In the genomic region with DNA sequence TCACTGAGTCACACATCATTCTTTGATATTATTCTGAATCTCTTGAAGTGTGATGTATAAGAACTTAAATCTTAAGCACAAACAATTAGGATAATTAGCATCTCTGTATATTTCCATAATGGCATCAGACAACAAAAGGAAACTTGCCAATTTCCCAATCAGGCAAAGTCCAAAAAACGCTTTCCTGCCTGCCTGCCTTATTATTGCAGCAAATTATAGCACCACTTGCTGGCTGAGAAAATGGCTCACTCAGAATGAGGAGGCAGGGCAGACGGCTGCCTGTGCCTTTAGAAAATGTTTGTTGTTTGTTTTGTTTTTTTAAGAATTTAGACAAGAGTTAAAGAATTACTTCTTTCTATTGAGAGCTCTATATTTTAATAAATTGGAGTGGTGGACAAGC, we compare ENCODE assay signal across 26 cellular contexts. TPM values are rescaled to one million over a fixed set of nuclear protein-coding genes. Genes with fewer than 3 reads are reported as not detected.
"Had no signal": no experiment of that assay in that cellular context is flagged by ENCODE, and none has a peak within 500 bp of the region (broad histone marks: within the 10 kb centered on the region; RNA-seq: fewer than 3 reads in every experiment).

No MANE protein-coding gene starts in this region.

- H3K36me3 ChIP-seq: heart right ventricle, left lung, pancreas, prostate gland, sigmoid colon, tibial nerve, uterus had no signal

- H3K27ac Mint-ChIP-seq: memory B cell; naive thymus-derived CD8-positive, alpha-beta T cell; nephron; stimulated activated memory B cell treated with anti-CD40 and anti-IgM and Interleukin-4, amounts not matched to agents 10 μg/mL and 1 μg/mL and 100 μg/mL, for 72 hours; stimulated activated naive CD8-positive, alpha-beta T cell treated with anti-CD3 and anti-CD28 coated beads, Interleukin-15, amount 100 ng/mL, for 72 hours; type B pancreatic cell had no signal

- H3K4me2 ChIP-seq: hepatocyte, smooth muscle cell had no signal

- H3K4me1 ChIP-seq: heart right ventricle, left lung, pancreas, prostate gland, sigmoid colon, tibial nerve, uterus had no signal

- H3K79me2 ChIP-seq: hepatocyte had no signal

- H3K9me3 ChIP-seq: left lung, pancreas, prostate gland, sigmoid colon, uterus had no signal

- H3K4me3 ChIP-seq: heart right ventricle, hepatocyte, left lung, pancreas, prostate gland, sigmoid colon, smooth muscle cell, tibial nerve, uterus had no signal

- H3K4me1 Mint-ChIP-seq: memory B cell; naive thymus-derived CD8-positive, alpha-beta T cell; nephron; neural crest cell; stimulated activated memory B cell treated with anti-CD40 and anti-IgM and Interleukin-4, amounts not matched to agents 10 μg/mL and 1 μg/mL and 100 μg/mL, for 72 hours; stimulated activated naive CD8-positive, alpha-beta T cell treated with anti-CD3 and anti-CD28 coated beads, Interleukin-15, amount 100 ng/mL, for 72 hours had no signal

- DNase-seq: heart right ventricle; islet precursor cell; left lung; naive thymus-derived CD8-positive, alpha-beta T cell; pancreas; posterior cingulate gyrus; retina; right cardiac atrium; sigmoid colon; stimulated activated CD4-positive, alpha-beta T cell treated with anti-CD3 and anti-CD28 coated beads, Interleukin-1b, Interleukin-23, amount 100 ng/mL, for 48 hours; stimulated activated CD4-positive, alpha-beta T cell treated with anti-CD3 and anti-CD28 coated beads, Interleukin-2, amount 100 ng/mL, for 48 hours; stimulated activated CD4-positive, alpha-beta T cell treated with anti-CD3 and anti-CD28 coated beads, Interleukin-4, amount 100 ng/mL, for 4 hours; stimulated activated CD8-positive, alpha-beta memory T cell treated with anti-CD3 and anti-CD28 coated beads, Interleukin-4, amount 100 ng/mL, for 48 hours; stimulated activated naive CD4-positive, alpha-beta T cell treated with Interleukin-2 at 50 U/mL for 16 hours; stimulated activated naive CD8-positive, alpha-beta T cell treated with anti-CD3 and anti-CD28 coated beads, Interleukin-15, amount 100 ng/mL, for 72 hours; substantia nigra; uterus had no signal

- H3K9me3 Mint-ChIP-seq: memory B cell; nephron; neural crest cell; stimulated activated memory B cell treated with anti-CD40 and anti-IgM and Interleukin-4, amounts not matched to agents 10 μg/mL and 1 μg/mL and 100 μg/mL, for 72 hours; stimulated activated naive CD8-positive, alpha-beta T cell treated with anti-CD3 and anti-CD28 coated beads, Interleukin-15, amount 100 ng/mL, for 72 hours; type B pancreatic cell had no signal

- H3K27me3 ChIP-seq: heart right ventricle, hepatocyte, left lung, pancreas, sigmoid colon, tibial nerve, uterus had no signal

- H2AFZ ChIP-seq: hepatocyte had no signal

- H3K4me3 Mint-ChIP-seq: memory B cell; naive thymus-derived CD8-positive, alpha-beta T cell; nephron; neural crest cell; stimulated activated memory B cell treated with anti-CD40 and anti-IgM and Interleukin-4, amounts not matched to agents 10 μg/mL and 1 μg/mL and 100 μg/mL, for 72 hours; stimulated activated naive CD8-positive, alpha-beta T cell treated with anti-CD3 and anti-CD28 coated beads, Interleukin-15, amount 100 ng/mL, for 72 hours; type B pancreatic cell had no signal

- ATAC-seq: heart right ventricle; left lung; naive thymus-derived CD8-positive, alpha-beta T cell; pancreas; right cardiac atrium; stimulated activated memory B cell treated with anti-CD40 and anti-IgM and Interleukin-4, amounts not matched to agents 10 μg/mL and 1 μg/mL and 100 μg/mL, for 72 hours; stimulated activated naive CD8-positive, alpha-beta T cell treated with anti-CD3 and anti-CD28 coated beads, Interleukin-15, amount 100 ng/mL, for 72 hours had no signal

- H3K27ac ChIP-seq: heart right ventricle, hepatocyte, left lung, pancreas, prostate gland, sigmoid colon, tibial nerve, uterus had no signal

- H3K27me3 Mint-ChIP-seq: memory B cell; stimulated activated naive CD8-positive, alpha-beta T cell treated with anti-CD3 and anti-CD28 coated beads, Interleukin-15, amount 100 ng/mL, for 72 hours had no signal

- H3K36me3 Mint-ChIP-seq: memory B cell; stimulated activated memory B cell treated with anti-CD40 and anti-IgM and Interleukin-4, amounts not matched to agents 10 μg/mL and 1 μg/mL and 100 μg/mL, for 72 hours; type B pancreatic cell had no signal

RNA-seq across cellular contexts. Expression of gene NR3C2, which starts 27.7 kb away (rescaled TPM):
- polyA plus RNA-seq: smooth muscle cell had no signal
